In genomic region chr6:143059616-143060353, GRCh38 we compare ENCODE assay signal across 8 cellular contexts. TPM values are rescaled to one million over a fixed set of nuclear protein-coding genes. Genes with fewer than 3 reads are reported as not detected.
DNase-seq lines count a peak whose midpoint lies in the region; ATAC-seq and TF ChIP-seq lines count a peak whose summit lies in the region.

No MANE protein-coding gene starts in this region.

- H3K4me3 Mint-ChIP-seq in IgD-negative memory B cell (peak overlapping the region; percentile 85 to 99 (median 98)), activated B cell treated with CpG ODN at 0.5 μM for 24 hours (peak overlapping the region; percentile 93)
- peak overlapping the region; percentile 88 to 97 (median 94) for H3K4me3 Mint-ChIP-seq in naive thymus-derived CD8-positive, alpha-beta T cell

- DNase-seq in NCI-H2107 treated with DMSO at 0.1 percent for 48 hours (lab: John Stamatoyannopoulos, UW; ENCODE audit: unreplicated experiment): peak; percentile 42
- DNase-seq in NCI-H2107 (lab: John Stamatoyannopoulos, UW): no peak
- no peak for DNase-seq in activated B cell treated with CpG ODN at 0.5 μM for 24 hours
- DNase-seq in naive thymus-derived CD8-positive, alpha-beta T cell: peak in 4 of 10 donors; percentile 4 to 34 (median 18)
- no peak for DNase-seq in vagina (ENCODE audit: extremely low spot score in 2 of 2)
- DNase-seq in NCI-H187 treated with DMSO at 0.1 percent for 48 hours (lab: John Stamatoyannopoulos, UW): no peak

- no peaks in the 10 kb centered on the region for H3K9me3 Mint-ChIP-seq in IgD-negative memory B cell
- H3K9me3 Mint-ChIP-seq in activated B cell treated with CpG ODN at 0.5 μM for 24 hours: no peaks in the 10 kb centered on the region
- H3K9me3 Mint-ChIP-seq in naive thymus-derived CD8-positive, alpha-beta T cell: no peaks in the 10 kb centered on the region

- CTCF ChIA-PET in activated B cell treated with CpG ODN at 0.5 μM for 24 hours (lab: Charles Lee): interaction anchor here (1.2 kb wide), 1 partner anchor 33 kb away, joined by 4 read pairs; no protein-coding TSS in a partner anchor

- H3K9me3 ChIP-seq in vagina: no peaks in the 10 kb centered on the region

- H3K4me3 ChIP-seq in vagina: peak overlapping the region; percentile 79 to 93

- H3K27me3 ChIP-seq in vagina: no peaks in the 10 kb centered on the region

- H3K4me1 ChIP-seq in vagina: peaks cover 22% of the 10 kb centered on the region

- POLR2A ChIA-PET in activated B cell treated with CpG ODN at 0.5 μM for 24 hours (lab: Charles Lee): interaction anchor here (2.1 kb wide), 1 partner anchor 113 kb away, joined by 9 read pairs; no protein-coding TSS in a partner anchor
- POLR2A ChIA-PET in naive thymus-derived CD8-positive, alpha-beta T cell (lab: Charles Lee): interaction anchor here (0.8 to 1.7 kb wide), 3 partner anchors 19 to 391 kb away, joined by 3 to 4 read pairs (median 4); partner anchors contain the start of genes ADAT2 and PEX3

- H3K27ac Mint-ChIP-seq in IgD-negative memory B cell (peak overlapping the region; percentile 88 to 99 (median 97)), activated B cell treated with CpG ODN at 0.5 μM for 24 hours (peak overlapping the region; percentile 86)
- peak overlapping the region; percentile 90 to 98 (median 95) for H3K27ac Mint-ChIP-seq in naive thymus-derived CD8-positive, alpha-beta T cell

- ATAC-seq in activated B cell treated with CpG ODN at 0.5 μM for 24 hours (ENCODE audit: low read depth) (no peak), esophagus mucosa (peak; percentile 73)
- peak; percentile 16 to 34 for ATAC-seq in naive thymus-derived CD8-positive, alpha-beta T cell

- peaks cover 20 to 28% (median 20%) of the 10 kb centered on the region in 3 donors for H3K4me1 Mint-ChIP-seq in IgD-negative memory B cell
- H3K4me1 Mint-ChIP-seq in activated B cell treated with CpG ODN at 0.5 μM for 24 hours: peaks cover 20% of the 10 kb centered on the region
- H3K4me1 Mint-ChIP-seq in naive thymus-derived CD8-positive, alpha-beta T cell: peaks cover 13 to 28% (median 23%) of the 10 kb centered on the region in 4 donors

- H3K36me3 ChIP-seq in vagina: no peaks in the 10 kb centered on the region

- intact Hi-C loops in activated B cell treated with CpG ODN at 0.5 μM for 24 hours (cut with micrococcal nuclease) (loop anchor here (1.0 to 5.0 kb wide), 6 partner anchors 45 to 1003 kb away; partner anchors contain the start of genes ADAT2, LTV1, NMBR and PEX3), vagina (cut with DNase I) (no loop called here)

- peak overlapping the region; percentile 86 for H3K27ac ChIP-seq in vagina

- no peak for TF ChIP-seq CTCF in activated B cell treated with CpG ODN at 0.5 μM for 24 hours (IDR thresholded peaks at IDR 0.05)
- no peak for TF ChIP-seq CTCF in vagina (IDR thresholded peaks at IDR 0.05)

- peaks cover 2% of the 10 kb centered on the region for H3K27me3 Mint-ChIP-seq in IgD-negative memory B cell
- no peaks in the 10 kb centered on the region for H3K27me3 Mint-ChIP-seq in activated B cell treated with CpG ODN at 0.5 μM for 24 hours
- no peaks in the 10 kb centered on the region for H3K27me3 Mint-ChIP-seq in naive thymus-derived CD8-positive, alpha-beta T cell

- TF ChIP-seq POLR2A in vagina (IDR thresholded peaks at IDR 0.05): no peak

- no peaks in the 10 kb centered on the region for H3K36me3 Mint-ChIP-seq in IgD-negative memory B cell
- peaks cover 11% of the 10 kb centered on the region for H3K36me3 Mint-ChIP-seq in activated B cell treated with CpG ODN at 0.5 μM for 24 hours (ENCODE audit: low read depth)
- H3K36me3 Mint-ChIP-seq in naive thymus-derived CD8-positive, alpha-beta T cell: no peaks in the 10 kb centered on the region

RNA-seq across cellular contexts. Expression of gene AIG1, which starts 0.9 kb away (rescaled TPM):
- polyA plus RNA-seq in IgD-negative memory B cell: 23.0 TPM
- 7.2 and 8.3 TPM in 2 replicates for total RNA-seq in activated B cell treated with CpG ODN at 0.5 μM for 24 hours
- total RNA-seq in esophagus mucosa: 24.9 TPM
- 10 to 100 TPM in 1 of 2 experiments, 1 to 10 TPM in 1; 10.0 to 11.1 TPM for total RNA-seq in naive thymus-derived CD8-positive, alpha-beta T cell
- 10 to 100 TPM; 14.5 to 19.0 (median 15.8) TPM for polyA plus RNA-seq in naive thymus-derived CD8-positive, alpha-beta T cell
- total RNA-seq in vagina: 22.3 TPM
